Comparison of ENCODE assay signal across 9 cellular contexts in the genomic region with DNA sequence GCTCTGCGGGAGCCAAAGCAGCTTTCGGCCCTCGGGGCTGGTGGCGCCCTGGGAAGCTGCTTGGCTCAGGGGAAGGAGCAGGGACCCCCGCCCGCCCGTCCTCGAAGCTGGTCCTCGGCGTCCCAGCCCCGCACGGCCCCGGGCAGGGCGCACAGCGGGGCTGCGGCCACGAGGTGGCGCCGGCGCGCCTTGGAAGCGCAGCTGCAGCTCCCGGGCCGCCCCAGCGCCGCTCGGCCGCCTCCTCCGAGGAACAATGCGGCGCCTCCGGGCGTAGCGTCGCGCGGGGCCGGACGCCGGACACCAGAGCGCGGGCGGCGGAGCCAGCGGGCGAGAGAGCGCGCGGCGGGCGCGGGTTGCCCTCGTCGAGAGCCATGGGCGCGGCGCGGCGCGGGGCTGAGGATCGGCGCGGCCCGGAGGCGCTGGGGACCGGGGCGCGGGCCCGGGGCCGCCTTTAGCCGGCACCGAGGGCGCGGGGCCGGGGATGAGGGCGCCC. TPM values are rescaled to one million over a fixed set of nuclear protein-coding genes. Genes with fewer than 3 reads are reported as not detected.
DNase-seq lines count a peak whose midpoint lies in the region; ATAC-seq, FAIRE-seq and TF ChIP-seq lines count a peak whose summit lies in the region.
"Had no signal": no experiment of that assay in that cellular context is flagged by ENCODE, and none has a peak within 500 bp of the region (broad histone marks: within the 10 kb centered on the region; RNA-seq: fewer than 3 reads in every experiment).

A gene with protein sequence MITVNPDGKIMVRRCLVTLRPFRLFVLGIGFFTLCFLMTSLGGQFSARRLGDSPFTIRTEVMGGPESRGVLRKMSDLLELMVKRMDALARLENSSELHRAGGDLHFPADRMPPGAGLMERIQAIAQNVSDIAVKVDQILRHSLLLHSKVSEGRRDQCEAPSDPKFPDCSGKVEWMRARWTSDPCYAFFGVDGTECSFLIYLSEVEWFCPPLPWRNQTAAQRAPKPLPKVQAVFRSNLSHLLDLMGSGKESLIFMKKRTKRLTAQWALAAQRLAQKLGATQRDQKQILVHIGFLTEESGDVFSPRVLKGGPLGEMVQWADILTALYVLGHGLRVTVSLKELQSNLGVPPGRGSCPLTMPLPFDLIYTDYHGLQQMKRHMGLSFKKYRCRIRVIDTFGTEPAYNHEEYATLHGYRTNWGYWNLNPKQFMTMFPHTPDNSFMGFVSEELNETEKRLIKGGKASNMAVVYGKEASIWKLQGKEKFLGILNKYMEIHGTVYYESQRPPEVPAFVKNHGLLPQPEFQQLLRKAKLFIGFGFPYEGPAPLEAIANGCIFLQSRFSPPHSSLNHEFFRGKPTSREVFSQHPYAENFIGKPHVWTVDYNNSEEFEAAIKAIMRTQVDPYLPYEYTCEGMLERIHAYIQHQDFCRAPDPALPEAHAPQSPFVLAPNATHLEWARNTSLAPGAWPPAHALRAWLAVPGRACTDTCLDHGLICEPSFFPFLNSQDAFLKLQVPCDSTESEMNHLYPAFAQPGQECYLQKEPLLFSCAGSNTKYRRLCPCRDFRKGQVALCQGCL (plus strand): TSS at position 229 of the 493 bp plus-strand sequence. CDS start 626 bp downstream, outside the sequence.

- peak; percentile 77 for DNase-seq in COLO668 (lab: John Stamatoyannopoulos, UW; ENCODE audit: unreplicated experiment)
- DNase-seq in NCI-H146 (lab: John Stamatoyannopoulos, UW) = peak; percentile 88
- peak; percentile 50 to 66 (median 62) for DNase-seq in activated CD4-positive, CD25-positive, alpha-beta regulatory T cell (lab: John Stamatoyannopoulos, UW)
- DNase-seq in bronchial epithelial cell (ENCODE audit: low read depth) = peak; percentile 43
- peak; percentile 81 for DNase-seq in iris pigment epithelial cell (ENCODE audit: low read depth)
- DNase-seq in stimulated activated CD4-positive, alpha-beta T cell treated with anti-CD3 and anti-CD28 coated beads, Interleukin-15, amount 100 ng/mL, for 1 hour (ENCODE audit: low read depth in 1 of 2, low spot score in 1 of 2) = peak; percentile 65 to 78

- peaks cover 24% of the 10 kb centered on the region for H3K27me3 ChIP-seq in bronchial epithelial cell (ENCODE audit: control insufficient read depth, insufficient read depth, low read length)

- H3K36me3 ChIP-seq in bronchial epithelial cell (ENCODE audit: control insufficient read depth, insufficient read depth, low read length) = no peaks in the 10 kb centered on the region

- ATAC-seq in GM21737 (IDR thresholded peaks at IDR 0.05; ENCODE audit: unreplicated experiment) (peak; percentile 64), HG02840 (IDR thresholded peaks at IDR 0.05; ENCODE audit: low FRiP score, unreplicated experiment) (no peak)

- TF ChIP-seq CTCF in bronchial epithelial cell (IDR thresholded peaks at IDR 0.05; ENCODE audit: insufficient read depth, low read length, severe bottlenecking) = peak; percentile 66

- no peak within 1 kb of the TSS for H3K4me3 ChIP-seq in bronchial epithelial cell (ENCODE audit: low read depth, low read length)

- FAIRE-seq in bronchial epithelial cell (lab: Jason Lieb, UNC) = no peak
- FAIRE-seq: endometrium had no signal

RNA-seq across cellular contexts. Expression of the gene that starts here (rescaled TPM):
- total RNA-seq in bronchial epithelial cell = under 0.01 TPM in 1 of 2 replicates, not detected in the other

Comparison
In these comparisons a context has a peak if more than half of its experiments do, and no peak if none do; other contexts are left out.
1. Peak in DNase-seq in bronchial epithelial cell; RNA of the gene not detected or under 1 TPM.